Comparison of ENCODE assay signal across 1 cellular context in the genomic region with DNA sequence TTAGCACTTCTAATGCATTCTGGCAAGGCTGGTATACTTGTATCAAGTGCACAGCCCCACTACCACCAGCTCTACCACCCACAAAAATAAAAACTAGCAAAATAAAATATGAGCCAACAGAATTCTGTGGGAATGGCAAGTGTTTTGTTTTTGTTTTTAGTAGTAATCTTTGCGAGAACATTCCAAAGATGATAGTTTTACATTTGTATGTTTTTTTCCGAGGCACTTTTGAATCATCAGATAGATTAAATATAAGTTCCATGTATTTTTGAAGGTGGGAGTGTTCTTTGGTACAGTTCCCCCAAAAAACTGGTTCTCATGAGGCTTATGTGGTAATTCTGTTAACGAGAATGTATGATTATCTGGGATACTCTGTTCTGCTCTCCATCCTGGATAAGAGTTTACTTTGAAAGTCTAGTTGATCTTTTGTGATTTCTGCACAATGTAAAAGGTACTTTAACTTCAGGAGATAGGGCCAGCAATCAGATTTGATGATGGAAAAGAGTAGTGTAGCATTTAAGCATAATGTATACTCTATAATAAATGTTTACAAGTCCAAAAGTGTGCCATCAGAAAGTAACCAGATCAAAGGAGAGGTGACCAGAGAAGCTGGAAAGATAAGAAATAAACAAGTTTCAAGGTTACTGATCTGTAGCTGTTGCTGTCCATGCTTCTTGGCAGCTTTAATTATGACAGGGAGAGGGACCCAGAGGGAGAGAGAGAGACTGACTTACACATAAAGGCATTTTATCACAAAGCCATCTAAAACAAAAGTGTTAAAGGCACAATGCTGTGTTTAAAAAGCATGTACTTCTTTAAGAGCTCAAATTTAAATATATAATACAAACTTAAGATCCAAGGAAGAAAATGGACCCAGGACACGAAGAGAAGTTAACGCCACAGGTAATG.
TF ChIP-seq lines count a peak whose summit lies in the region.

No MANE protein-coding gene starts in this region.

TF ChIP-seq in SK-N-SH, 30 proteins besides CTCF, POLR2A, EP300 and RAD21 (continued from another document):
- TF ChIP-seq MAX (IDR thresholded peaks at IDR 0.05; ENCODE audit: low read depth) (no peak), SMC3 (IDR thresholded peaks at IDR 0.05; ENCODE audit: low read depth, low read length) (no peak), POLR2AphosphoS5 (IDR thresholded peaks at IDR 0.05; ENCODE audit: low read depth, low read length) (no peak)
TF ChIP-seq in SK-N-SH: peak in this region for 0.
